Comparison of ENCODE assay signal across 8 cellular contexts in the genomic region with DNA sequence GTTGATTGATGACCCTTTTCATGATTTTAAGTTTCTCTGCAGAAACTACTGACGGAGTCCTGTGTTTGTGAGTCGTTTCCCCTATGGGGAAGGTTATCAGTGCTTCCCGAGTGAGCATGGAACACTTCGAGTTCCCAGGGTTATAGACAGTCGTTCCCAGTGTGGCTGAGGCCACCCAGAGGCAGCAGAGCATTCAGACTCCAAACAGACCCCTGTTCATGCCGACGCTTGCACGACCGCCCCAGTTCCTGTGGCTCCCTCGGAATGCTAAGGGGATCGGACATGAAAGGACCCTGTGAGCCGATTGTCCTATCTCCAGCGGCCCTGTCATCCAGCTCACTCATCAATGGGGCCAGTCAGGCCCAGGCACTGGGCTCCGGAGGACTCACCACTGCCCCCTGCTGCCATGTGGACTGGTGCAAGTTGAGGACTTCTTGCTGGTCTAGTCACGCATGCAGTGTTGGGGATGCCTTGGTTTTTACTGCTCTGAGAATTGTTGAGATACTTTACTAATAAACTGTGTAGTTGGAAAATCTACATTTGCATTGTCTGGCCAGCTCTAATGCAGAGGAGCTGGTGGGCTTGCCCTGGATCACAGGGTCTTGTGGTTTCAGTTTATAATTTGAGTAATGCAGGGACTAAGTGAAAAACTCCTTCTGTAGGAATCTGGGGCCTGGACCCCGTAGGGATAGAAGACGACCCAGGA. TPM values are rescaled to one million over a fixed set of nuclear protein-coding genes. Genes with fewer than 3 reads are reported as not detected.
DNase-seq lines count a peak whose midpoint lies in the region; ATAC-seq, FAIRE-seq and TF ChIP-seq lines count a peak whose summit lies in the region.

No MANE protein-coding gene starts in this region.

- no peak overlapping the region for H3K4me3 ChIP-seq in endothelial cell of umbilical vein (replicated peaks in 1 of 3; ENCODE audit: insufficient read depth in 1 of 3, low read depth in 1 of 3, low read length in 3 of 3)
- H3K4me3 ChIP-seq in mucosa of descending colon = no peak overlapping the region

- peaks cover 10% of the 10 kb centered on the region for H3K4me1 ChIP-seq in endothelial cell of umbilical vein (ENCODE audit: control insufficient read depth, extremely low read depth, insufficient read depth, low read length)
- H3K4me1 ChIP-seq in mucosa of descending colon (ENCODE audit: low read depth) = peaks cover 24% of the 10 kb centered on the region

- DNase-seq in 8988T (peak; percentile 94), NOMO-1 treated with DMSO at 0.1 percent for 48 hours (lab: John Stamatoyannopoulos, UW; ENCODE audit: unreplicated experiment) (peak; percentile 50), endothelial cell of umbilical vein (ENCODE audit: low read depth, low spot score) (peak; percentile 85), mucosa of descending colon (peak; percentile 84 to 96 (median 92))
- peak; percentile 61 for DNase-seq in activated CD8-positive, alpha-beta memory T cell treated with anti-CD3 and anti-CD28 coated beads, Interleukin-2, amount 50 U/mL, for 24 hours (ENCODE audit: extremely low read depth)
- DNase-seq in stimulated activated CD8-positive, alpha-beta memory T cell treated with anti-CD3 and anti-CD28 coated beads, Interleukin-4, amount 100 ng/mL, for 48 hours = peak; percentile 95

- no peak overlapping the region for H3K9ac ChIP-seq in endothelial cell of umbilical vein (replicated peaks; ENCODE audit: extremely low read depth, insufficient read depth, low read length)

- no TSS peak for BruUV-seq in endothelial cell of umbilical vein (replicated peaks; lab: Mats Ljungman, UMichigan)

- H3K79me2 ChIP-seq in endothelial cell of umbilical vein (ENCODE audit: control insufficient read depth, insufficient read depth, low read length) = peaks cover 19% of the 10 kb centered on the region

- POLR2A ChIA-PET in endothelial cell of umbilical vein (lab: Charles Lee) = no interaction called here

- dilution Hi-C loops in endothelial cell of umbilical vein (cut with MboI; ENCODE audit: extremely low pct_ligation_motif_present, low sequenced_read_pairs) = no loop called here

- CTCF ChIA-PET in endothelial cell of umbilical vein (lab: Charles Lee) = interaction anchor here (0.5 to 2.0 kb wide), 36 partner anchors 8 to 700 kb away, joined by 3 to 23 read pairs (median 4); partner anchors contain the start of genes SPG7 and ZNF778

- no peaks in the 10 kb centered on the region for H3K9me1 ChIP-seq in endothelial cell of umbilical vein (replicated peaks; ENCODE audit: control insufficient read depth, extremely low read depth, insufficient read depth, low read length)

- peak; percentile 46 for ATAC-seq in mucosa of descending colon
- no peak for ATAC-seq in HG02981 (IDR thresholded peaks at IDR 0.05; ENCODE audit: unreplicated experiment)

- H4K20me1 ChIP-seq in endothelial cell of umbilical vein (replicated peaks; ENCODE audit: control insufficient read depth, extremely low read depth, insufficient read depth, low read length) = peaks cover 5% of the 10 kb centered on the region

- H2AFZ ChIP-seq in endothelial cell of umbilical vein (ENCODE audit: low read depth, low read length) = no peak overlapping the region

- intact Hi-C loops in endothelial cell of umbilical vein (cut with micrococcal nuclease) (loop anchor here (1.0 to 5.0 kb wide), 3 partner anchors 23 to 224 kb away; no protein-coding TSS in a partner anchor), mucosa of descending colon (cut with DNase I, micrococcal nuclease) (no loop called here)

- H3K9me3 ChIP-seq in endothelial cell of umbilical vein (replicated peaks; ENCODE audit: control insufficient read depth, insufficient read depth, low read length) (no peaks in the 10 kb centered on the region), mucosa of descending colon (no peaks in the 10 kb centered on the region)

- no peak for TF ChIP-seq POLR2A in endothelial cell of umbilical vein (IDR thresholded peaks at IDR 0.05; ENCODE audit: low read depth, low read length)

- peak; percentile 97 for TF ChIP-seq CTCF in GM12872 (IDR thresholded peaks at IDR 0.05; ENCODE audit: insufficient read depth, low read depth, low read length)
- peak; percentile 88 to 93 for TF ChIP-seq CTCF in endothelial cell of umbilical vein (IDR thresholded peaks at IDR 0.05; ENCODE audit: extremely low read depth in 1 of 2, insufficient read depth in 1 of 2, low read depth in 1 of 2, low read length in 2 of 2)
- TF ChIP-seq CTCF in mucosa of descending colon (IDR thresholded peaks at IDR 0.05) = peak; percentile 84

- FAIRE-seq in endothelial cell of umbilical vein (lab: Jason Lieb, UNC) = peak; percentile 96

- no peak overlapping the region for H3K4me2 ChIP-seq in endothelial cell of umbilical vein (ENCODE audit: insufficient read depth, low read length)

- no peaks in the 10 kb centered on the region for H3K27me3 ChIP-seq in endothelial cell of umbilical vein (ENCODE audit: control insufficient read depth in 2 of 2, insufficient read depth in 2 of 2, low read length in 2 of 2)

- peaks cover 8 to 27% of the 10 kb centered on the region in 2 experiments for H3K36me3 ChIP-seq in endothelial cell of umbilical vein (ENCODE audit: control insufficient read depth in 2 of 2, extremely low read depth in 1 of 2, insufficient read depth in 2 of 2, low read length in 2 of 2)
- no peaks in the 10 kb centered on the region for H3K36me3 ChIP-seq in mucosa of descending colon (ENCODE audit: low read depth)

- H3K27ac ChIP-seq in endothelial cell of umbilical vein (ENCODE audit: insufficient read depth, low read depth, low read length) = no peak overlapping the region

TF ChIP-seq in endothelial cell of umbilical vein, 7 proteins besides CTCF, POLR2A, EP300 and RAD21:
- TF ChIP-seq MYC (IDR thresholded peaks at IDR 0.05; ENCODE audit: low read depth, low read length) (no peak), MAX (IDR thresholded peaks at IDR 0.05; ENCODE audit: insufficient read depth, insufficient read length) (peak; percentile 27)

RNA-seq across cellular contexts. Expression of gene RPL13, which starts 3.1 kb away (rescaled TPM):
- 1,463 and 1,769 TPM in 2 replicates for total RNA-seq in endothelial cell of umbilical vein
- polyA plus RNA-seq in endothelial cell of umbilical vein = 5,670 and 7,559 TPM in 2 replicates
- polyA plus RNA-seq in endothelial cell of umbilical vein (2011; cell fraction: cytosol; rRNA removed) = 2,984 and 4,467 TPM in 2 replicates
- 991 and 1,041 TPM in 2 replicates for polyA plus RNA-seq in endothelial cell of umbilical vein (2011; cell fraction: nucleus; rRNA removed)
- polyA plus RNA-seq in endothelial cell of umbilical vein (2012) = 1,852 and 3,445 TPM in 2 replicates
- polyA minus RNA-seq in endothelial cell of umbilical vein = 1,015 and 1,258 TPM in 2 replicates
- polyA minus RNA-seq in endothelial cell of umbilical vein (2011; cell fraction: cytosol; rRNA and poly(A)+ RNA removed) = 1,960 TPM
- polyA minus RNA-seq in endothelial cell of umbilical vein (2011; cell fraction: nucleus; rRNA and poly(A)+ RNA removed) = 130 and 394 TPM in 2 replicates
- 1,000 to 10,000 TPM; 1,693 to 1,792 (median 1,717) TPM for total RNA-seq in mucosa of descending colon

RNA-seq across cellular contexts. Expression of gene CPNE7, which starts 18.2 kb away (rescaled TPM):
- total RNA-seq in endothelial cell of umbilical vein = 1.5 and 2.0 TPM in 2 replicates
- 5.4 and 5.9 TPM in 2 replicates for polyA plus RNA-seq in endothelial cell of umbilical vein
- polyA plus RNA-seq in endothelial cell of umbilical vein (2011; cell fraction: cytosol; rRNA removed) = 1.6 and 3.1 TPM in 2 replicates
- polyA plus RNA-seq in endothelial cell of umbilical vein (2011; cell fraction: nucleus; rRNA removed) = 83.3 and 124 TPM in 2 replicates
- polyA plus RNA-seq in endothelial cell of umbilical vein (2012) = 8.3 and 11.2 TPM in 2 replicates
- 1.9 and 7.6 TPM in 2 replicates for polyA minus RNA-seq in endothelial cell of umbilical vein
- 7.4 TPM for polyA minus RNA-seq in endothelial cell of umbilical vein (2011; cell fraction: cytosol; rRNA and poly(A)+ RNA removed)
- polyA minus RNA-seq in endothelial cell of umbilical vein (2011; cell fraction: nucleus; rRNA and poly(A)+ RNA removed) = 5.1 and 7.8 TPM in 2 replicates
- 1 to 10 TPM in 1 of 3 donors, under 1 TPM in 2; 0.72 to 2.0 (median 0.79) TPM for total RNA-seq in mucosa of descending colon

RNA-seq across cellular contexts. Expression of gene SPG7, which starts 49.2 kb away (rescaled TPM):
- total RNA-seq in endothelial cell of umbilical vein (139 and 146 TPM in 2 replicates), mucosa of descending colon (100 to 1,000 TPM; 112 to 137 (median 121) TPM)
- polyA plus RNA-seq in endothelial cell of umbilical vein = 85.8 and 90.2 TPM in 2 replicates
- 50.3 and 54.0 TPM in 2 replicates for polyA plus RNA-seq in endothelial cell of umbilical vein (2011; cell fraction: cytosol; rRNA removed)
- polyA plus RNA-seq in endothelial cell of umbilical vein (2011; cell fraction: nucleus; rRNA removed) = 424 and 453 TPM in 2 replicates
- polyA plus RNA-seq in endothelial cell of umbilical vein (2012) = 77.0 and 77.7 TPM in 2 replicates
- polyA minus RNA-seq in endothelial cell of umbilical vein = 92.3 and 122 TPM in 2 replicates
- 44.9 TPM for polyA minus RNA-seq in endothelial cell of umbilical vein (2011; cell fraction: cytosol; rRNA and poly(A)+ RNA removed)
- 149 and 150 TPM in 2 replicates for polyA minus RNA-seq in endothelial cell of umbilical vein (2011; cell fraction: nucleus; rRNA and poly(A)+ RNA removed)

RNA-seq across cellular contexts. Expression of gene DPEP1, which starts 56.1 kb away (rescaled TPM):
- total RNA-seq in endothelial cell of umbilical vein = 0.44 and 0.60 TPM in 2 replicates
- 0.37 and 0.99 TPM in 2 replicates for polyA plus RNA-seq in endothelial cell of umbilical vein
- 0.06 and 0.38 TPM in 2 replicates for polyA plus RNA-seq in endothelial cell of umbilical vein (2011; cell fraction: cytosol; rRNA removed)
- 1.1 and 1.4 TPM in 2 replicates for polyA plus RNA-seq in endothelial cell of umbilical vein (2011; cell fraction: nucleus; rRNA removed)
- 0.15 and 0.17 TPM in 2 replicates for polyA plus RNA-seq in endothelial cell of umbilical vein (2012)
- 0.55 and 0.66 TPM in 2 replicates for polyA minus RNA-seq in endothelial cell of umbilical vein
- not detected for polyA minus RNA-seq in endothelial cell of umbilical vein (2011; cell fraction: cytosol; rRNA and poly(A)+ RNA removed)
- 0.48 TPM in 1 of 2 replicates, not detected in the other for polyA minus RNA-seq in endothelial cell of umbilical vein (2011; cell fraction: nucleus; rRNA and poly(A)+ RNA removed)
- total RNA-seq in mucosa of descending colon = 1 to 10 TPM in 1 of 3 donors, under 1 TPM in 1, not detected in 1; 0.28 to 2.0 TPM
